In the genomic region with DNA sequence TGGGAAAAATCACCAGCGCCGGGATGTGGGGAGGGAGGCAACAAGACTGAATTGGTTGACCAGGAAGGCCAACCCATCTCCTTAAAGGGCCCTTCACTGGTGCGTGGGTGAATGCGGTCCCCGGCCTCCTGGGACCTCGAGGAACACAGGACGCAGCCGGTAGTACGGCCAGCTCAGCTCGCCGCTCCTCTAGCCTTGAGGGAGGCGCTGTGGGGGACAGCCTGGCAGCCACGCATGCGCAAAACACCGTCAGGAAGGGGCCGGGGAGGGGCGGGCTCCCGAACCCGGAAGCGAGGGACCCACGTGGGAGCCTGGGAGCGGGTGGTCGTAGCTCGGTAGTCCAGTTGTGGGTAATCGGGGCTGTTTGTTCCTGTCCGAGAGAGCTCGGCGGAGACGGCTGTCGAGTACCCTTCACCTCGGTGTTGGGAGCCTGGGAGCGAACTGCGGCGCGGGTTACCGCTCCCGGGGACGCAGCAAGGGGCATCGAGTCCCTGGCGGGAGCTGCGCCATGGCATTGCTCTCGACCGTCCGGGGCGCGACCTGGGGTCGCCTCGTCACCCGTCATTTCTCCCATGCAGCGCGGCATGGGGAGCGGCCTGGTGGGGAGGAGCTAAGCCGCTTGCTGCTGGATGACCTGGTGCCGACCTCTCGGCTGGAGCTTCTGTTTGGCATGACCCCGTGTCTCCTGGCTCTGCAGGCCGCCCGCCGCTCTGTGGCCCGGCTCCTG, we compare ENCODE assay signal across 1 cellular context.
TF ChIP-seq lines count a peak whose summit lies in the region.

Gene MRM1, plus strand, starts transcription at position 281 of the 727 bp plus-strand sequence. Its CDS starts 228 bp downstream, at position 509.

TF ChIP-seq in GM12878, 131 proteins besides CTCF, POLR2A, EP300 and RAD21 (continued from another document):
- no peak for TF ChIP-seq BCL3 (IDR thresholded peaks at IDR 0.05; ENCODE audit: borderline replicate concordance, insufficient read depth, low read depth, low read length, poor library complexity, severe bottlenecking)
- no peak; the same call in 1 of the 2 replicates for TF ChIP-seq IRF4 (IDR thresholded peaks at IDR 0.05; ENCODE audit: low read depth, low read length)
